7 cellular contexts compared by ENCODE assay signal in genomic region chr7:154145922-154146706, GRCh38.
DNase-seq lines count a peak whose midpoint lies in the region; ATAC-seq, FAIRE-seq and TF ChIP-seq lines count a peak whose summit lies in the region.
"Not testable (repeated sequence)": the region's sequence is repeated elsewhere in the genome, so short reads cannot be mapped to it uniquely, and the experiment has no call there.

No MANE protein-coding gene starts in this region.

- CTCF ChIA-PET in activated CD8-positive, alpha-beta memory T cell treated with anti-CD3 and anti-CD28 coated beads, Interleukin-2, amount 10 ng/mL, durations not matched to agents 7 days and 5 days (lab: Charles Lee) = not testable (repeated sequence)

- WGBS in psoas muscle, 3 donors = 16 to 25% (median 22%) methylated on average over 4 to 5 of the region's 9 CpGs

- DNase-seq in GM12892 (ENCODE audit: insufficient read length); activated CD8-positive, alpha-beta memory T cell treated with anti-CD3 and anti-CD28 coated beads, Interleukin-2, amount 10 ng/mL, durations not matched to agents 7 days and 5 days; Right ventricle myocardium superior; psoas muscle: not testable (repeated sequence)
- peak; percentile 21 for DNase-seq in NCI-H1092 (lab: John Stamatoyannopoulos, UW)
- DNase-seq in NCI-H69 (lab: John Stamatoyannopoulos, UW) = peak; percentile 23

- intact Hi-C loops in Right ventricle myocardium superior (cut with DNase I); psoas muscle (cut with DNase I): not testable (repeated sequence)

- H3K27me3 Mint-ChIP-seq in T-helper 1 cell treated with Interleukin-12 subunit alpha and Interleukin-12 subunit beta and Interleukin-4 antibody, amounts not matched to agents 30 μg/mL and 1 μg/mL, for 36 hours (ENCODE audit: low read depth); activated CD8-positive, alpha-beta memory T cell treated with anti-CD3 and anti-CD28 coated beads, Interleukin-2, amount 10 ng/mL, durations not matched to agents 7 days and 5 days: not testable (repeated sequence)

- not testable (repeated sequence) for H3K4me1 ChIP-seq in psoas muscle

- H3K9me3 Mint-ChIP-seq in T-helper 1 cell treated with Interleukin-12 subunit alpha and Interleukin-12 subunit beta and Interleukin-4 antibody, amounts not matched to agents 30 μg/mL and 1 μg/mL, for 36 hours; activated CD8-positive, alpha-beta memory T cell treated with anti-CD3 and anti-CD28 coated beads, Interleukin-2, amount 10 ng/mL, durations not matched to agents 7 days and 5 days (ENCODE audit: low read depth): not testable (repeated sequence)

- not testable (repeated sequence) for H3K4me3 ChIP-seq in psoas muscle

- peak overlapping the region; percentile 45 for H3K27ac Mint-ChIP-seq in T-helper 1 cell treated with Interleukin-12 subunit alpha and Interleukin-12 subunit beta and Interleukin-4 antibody, amounts not matched to agents 30 μg/mL and 1 μg/mL, for 36 hours
- not testable (repeated sequence) for H3K27ac Mint-ChIP-seq in activated CD8-positive, alpha-beta memory T cell treated with anti-CD3 and anti-CD28 coated beads, Interleukin-2, amount 10 ng/mL, durations not matched to agents 7 days and 5 days

- H3K27ac ChIP-seq in psoas muscle = not testable (repeated sequence)

- not testable (repeated sequence) for H3K36me3 Mint-ChIP-seq in T-helper 1 cell treated with Interleukin-12 subunit alpha and Interleukin-12 subunit beta and Interleukin-4 antibody, amounts not matched to agents 30 μg/mL and 1 μg/mL, for 36 hours (ENCODE audit: low read depth); activated CD8-positive, alpha-beta memory T cell treated with anti-CD3 and anti-CD28 coated beads, Interleukin-2, amount 10 ng/mL, durations not matched to agents 7 days and 5 days

- not testable (repeated sequence) for H3K36me3 ChIP-seq in psoas muscle (ENCODE audit: insufficient read depth in 1 of 2, low read depth in 1 of 2)

- H3K9me3 ChIP-seq in psoas muscle = not testable (repeated sequence)

- H3K27me3 ChIP-seq in psoas muscle (ENCODE audit: insufficient read depth in 3 of 3, low read length in 2 of 3) = not testable (repeated sequence)

- peak; percentile 51 for FAIRE-seq in GM12892 (lab: Jason Lieb, UNC)

- TF ChIP-seq CTCF in psoas muscle (IDR thresholded peaks at IDR 0.05) = not testable (repeated sequence)

- H3K4me3 Mint-ChIP-seq in T-helper 1 cell treated with Interleukin-12 subunit alpha and Interleukin-12 subunit beta and Interleukin-4 antibody, amounts not matched to agents 30 μg/mL and 1 μg/mL, for 36 hours; activated CD8-positive, alpha-beta memory T cell treated with anti-CD3 and anti-CD28 coated beads, Interleukin-2, amount 10 ng/mL, durations not matched to agents 7 days and 5 days: not testable (repeated sequence)

- H3K4me1 Mint-ChIP-seq in T-helper 1 cell treated with Interleukin-12 subunit alpha and Interleukin-12 subunit beta and Interleukin-4 antibody, amounts not matched to agents 30 μg/mL and 1 μg/mL, for 36 hours (ENCODE audit: low read depth); activated CD8-positive, alpha-beta memory T cell treated with anti-CD3 and anti-CD28 coated beads, Interleukin-2, amount 10 ng/mL, durations not matched to agents 7 days and 5 days: not testable (repeated sequence)

- ATAC-seq in activated CD8-positive, alpha-beta memory T cell treated with anti-CD3 and anti-CD28 coated beads, Interleukin-2, amount 10 ng/mL, durations not matched to agents 7 days and 5 days = peak; percentile 47
- ATAC-seq in Right ventricle myocardium superior (ENCODE audit: poor library complexity) (peak; percentile 39), psoas muscle (peak; percentile 67 to 78 (median 76))

- not testable (repeated sequence) for TF ChIP-seq POLR2A in GM12892 (IDR thresholded peaks at IDR 0.05; ENCODE audit: low read depth, low read length)
